Comparison of ENCODE assay signal across 17 cellular contexts in genomic region chr16:367333-367903, GRCh38. TPM values are rescaled to one million over a fixed set of nuclear protein-coding genes. Genes with fewer than 3 reads are reported as not detected.
DNase-seq lines count a peak whose midpoint lies in the region; ATAC-seq and TF ChIP-seq lines count a peak whose summit lies in the region.
"Had no signal": no experiment of that assay in that cellular context is flagged by ENCODE, and none has a peak within 500 bp of the region (broad histone marks: within the 10 kb centered on the region; RNA-seq: fewer than 3 reads in every experiment).

No MANE protein-coding gene starts in this region.

- no peak for ATAC-seq in GM18909 (IDR thresholded peaks at IDR 0.05; ENCODE audit: poor library complexity, unreplicated experiment)
- ATAC-seq: GM23338 had no signal

- H3K27me3 Mint-ChIP-seq in MCF 10A (ENCODE audit: insufficient read depth, unreplicated experiment), result no peaks in the 10 kb centered on the region
- peaks cover 20% of the 10 kb centered on the region for H3K27me3 Mint-ChIP-seq in Calu3 (ENCODE audit: unreplicated experiment)
- H3K27me3 Mint-ChIP-seq in mesothelial cell of epicardium (ENCODE audit: low read depth), result no peaks in the 10 kb centered on the region

- H2AFZ ChIP-seq in mammary epithelial cell (ENCODE audit: low read depth, low read length) (no peak overlapping the region), neuronal stem cell (ENCODE audit: low read length) (no peak overlapping the region)
- H2AFZ ChIP-seq: GM23338 had no signal

- no peak for DNase-seq in MCF 10A (ENCODE audit: unreplicated experiment)
- no peak for DNase-seq in breast epithelium (ENCODE audit: low spot score in 2 of 2)
- DNase-seq in Calu3, result no peak
- DNase-seq in mammary epithelial cell, result no peak
- no peak for DNase-seq in neuronal stem cell (ENCODE audit: low spot score)
- DNase-seq in iPS-NIHi7 (ENCODE audit: extremely low spot score), result no peak
- no peak for DNase-seq in mesothelial cell of epicardium (ENCODE audit: low spot score in 2 of 2, unreplicated experiment in 2 of 2)
- DNase-seq: AML-193; CD8-positive, alpha-beta memory T cell; DMS 273 treated with DMSO at 0.1 percent for 48 hours; NCI-H1417; NCI-H2029 treated with DMSO at 0.1 percent for 48 hours; NCI-H510A; NCI-H82; SJCRH30 had no signal

- H3K27ac Mint-ChIP-seq in MCF 10A (ENCODE audit: low read depth, unreplicated experiment), result no peak overlapping the region
- H3K27ac Mint-ChIP-seq in Calu3 (ENCODE audit: unreplicated experiment), result no peak overlapping the region
- H3K27ac Mint-ChIP-seq in mesothelial cell of epicardium, result no peak overlapping the region
- H3K27ac Mint-ChIP-seq: GM23338 had no signal

- TF ChIP-seq POLR2A in breast epithelium (IDR thresholded peaks at IDR 0.05), result no peak

- H2BK120ac ChIP-seq in neuronal stem cell (ENCODE audit: low read depth, low read length), result no peak overlapping the region

- BruUV-seq in MCF 10A (replicated peaks; lab: Mats Ljungman, UMichigan) (TSS peak; percentile 55), Calu3 (replicated peaks; lab: Mats Ljungman, UMichigan) (TSS peak; percentile 44), mammary epithelial cell (replicated peaks; lab: Mats Ljungman, UMichigan) (TSS peak; percentile 32)

- dilution Hi-C loops in mammary epithelial cell (cut with HindIII; ENCODE audit: low sequenced_read_pairs), result no loop called here

- H3K9me3 ChIP-seq in breast epithelium, result no peaks in the 10 kb centered on the region
- no peaks in the 10 kb centered on the region for H3K9me3 ChIP-seq in mammary epithelial cell (replicated peaks; ENCODE audit: insufficient read depth, low read length)
- no peaks in the 10 kb centered on the region for H3K9me3 ChIP-seq in neuronal stem cell (replicated peaks in 1 of 2; ENCODE audit: control insufficient read depth in 2 of 2, insufficient read depth in 1 of 2, low read depth in 1 of 2, low read length in 2 of 2)
- H3K9me3 ChIP-seq: SJCRH30 had no signal

- intact Hi-C loops in MCF 10A (cut with micrococcal nuclease), result no loop called here
- intact Hi-C loops in breast epithelium (cut with DNase I; ENCODE audit: low total_unique reads), result no loop called here
- intact Hi-C loops in Calu3 (cut with micrococcal nuclease; ENCODE audit: unreplicated experiment), result no loop called here
- intact Hi-C loops in mammary epithelial cell (cut with micrococcal nuclease), result no loop called here

- H3K4ac ChIP-seq in neuronal stem cell (ENCODE audit: low read length), result no peak overlapping the region

- H3K79me1 ChIP-seq in neuronal stem cell (ENCODE audit: low read depth, low read length), result peaks cover 4% of the 10 kb centered on the region

- peaks cover 0 to 6% of the 10 kb centered on the region in 2 donors for H3K4me1 ChIP-seq in breast epithelium
- peaks cover 24% of the 10 kb centered on the region for H3K4me1 ChIP-seq in mammary epithelial cell (ENCODE audit: insufficient read depth, low read length)
- H3K4me1 ChIP-seq in neuronal stem cell (ENCODE audit: control insufficient read depth in 2 of 2, insufficient read depth in 1 of 2, low read depth in 1 of 2, low read length in 2 of 2), result peaks cover 4 to 10% of the 10 kb centered on the region in 2 donors

- TF ChIP-seq CTCF in MCF 10A (IDR thresholded peaks at IDR 0.05; ENCODE audit: unreplicated experiment) (no peak), breast epithelium (IDR thresholded peaks at IDR 0.05) (no peak), Calu3 (IDR thresholded peaks at IDR 0.05; ENCODE audit: unreplicated experiment) (no peak), mammary epithelial cell (conservative IDR thresholded peaks at IDR 0.05 in 1 of 2, IDR thresholded peaks at IDR 0.05 in 1 of 2; ENCODE audit: extremely low read depth in 1 of 2, insufficient read depth in 1 of 2, low read depth in 1 of 2, low read length in 2 of 2) (no peak), mesothelial cell of epicardium (IDR thresholded peaks at IDR 0.05; ENCODE audit: unreplicated experiment) (no peak)

- H3K27ac ChIP-seq in breast epithelium (no peak overlapping the region), mammary epithelial cell (ENCODE audit: insufficient read depth, low read depth, low read length) (no peak overlapping the region), neuronal stem cell (replicated peaks; ENCODE audit: low read length) (no peak overlapping the region)
- H3K27ac ChIP-seq: SJCRH30 had no signal

- CTCF ChIA-PET in MCF 10A (lab: Yijun Ruan, JAX) (interaction anchor here (0.6 to 1.0 kb wide), 2 partner anchors 27 to 250 kb away, joined by 3 to 5 read pairs; no protein-coding TSS in a partner anchor), Calu3 (lab: Charles Lee) (no interaction called here), mammary epithelial cell (lab: Charles Lee; ENCODE audit: low non-redundant PET) (no interaction called here)

- H3K4me1 Mint-ChIP-seq in MCF 10A (ENCODE audit: insufficient read depth, unreplicated experiment) (no peaks in the 10 kb centered on the region), Calu3 (ENCODE audit: low read depth, unreplicated experiment) (no peaks in the 10 kb centered on the region), mesothelial cell of epicardium (peaks cover 10% of the 10 kb centered on the region)

- H3K9ac ChIP-seq in mammary epithelial cell (ENCODE audit: insufficient read depth, low read length), result no peak overlapping the region
- no peak overlapping the region for H3K9ac ChIP-seq in neuronal stem cell (ENCODE audit: low read depth, low read length, poor library complexity)

- H3K4me2 ChIP-seq in mammary epithelial cell (ENCODE audit: insufficient read depth, low read depth, low read length) (no peak overlapping the region), neuronal stem cell (ENCODE audit: insufficient read depth, low read length, poor library complexity, severe bottlenecking) (no peak overlapping the region)
- H3K4me2 ChIP-seq: GM23338 had no signal

- H2BK12ac ChIP-seq in neuronal stem cell (ENCODE audit: low read length), result no peak overlapping the region

- WGBS in mammary epithelial cell (ENCODE audit: low coverage, missing lambda C conversion rate), result 88% methylated on average over 14 of the region's 18 CpGs
- WGBS in neuronal stem cell (ENCODE audit: extremely low coverage in 2 of 2, insufficient read length in 2 of 2, insufficient replicate concordance in 1 of 2), 2 donors, result no CpG with 5 or more reads among the region's 18 CpGs

- H3K18ac ChIP-seq in neuronal stem cell (ENCODE audit: low read length), result no peak overlapping the region

- H3K4me3 ChIP-seq in breast epithelium, result no peak overlapping the region
- H3K4me3 ChIP-seq in mammary epithelial cell (replicated peaks in 1 of 3; ENCODE audit: insufficient read depth in 1 of 3, low read depth in 2 of 3, low read length in 3 of 3), result no peak overlapping the region
- H3K4me3 ChIP-seq in neuronal stem cell (ENCODE audit: low read length in 2 of 2), result no peak overlapping the region
- H3K4me3 ChIP-seq: GM23338, SJCRH30 had no signal

- H3K4me3 Mint-ChIP-seq in MCF 10A (ENCODE audit: unreplicated experiment) (no peak overlapping the region), Calu3 (ENCODE audit: low read depth, unreplicated experiment) (peak overlapping the region; percentile 21), mesothelial cell of epicardium (no peak overlapping the region)
- H3K4me3 Mint-ChIP-seq: GM23338 had no signal

- H3K36me3 Mint-ChIP-seq in MCF 10A (ENCODE audit: insufficient read depth, unreplicated experiment) (peaks cover 23% of the 10 kb centered on the region), Calu3 (ENCODE audit: insufficient read depth, unreplicated experiment) (peaks cover 55% of the 10 kb centered on the region), mesothelial cell of epicardium (peaks cover 3% of the 10 kb centered on the region)

- H2BK5ac ChIP-seq in neuronal stem cell (ENCODE audit: low read length), result peak overlapping the region; percentile 66

- POLR2A ChIA-PET in MCF 10A (lab: Yijun Ruan, JAX), result interaction anchor here (0.6 kb wide), 1 partner anchor 199 kb away, joined by 3 read pairs; no protein-coding TSS in a partner anchor

- H4K8ac ChIP-seq in neuronal stem cell (ENCODE audit: low read depth, low read length), result no peak overlapping the region

- H3K9me3 Mint-ChIP-seq in MCF 10A (ENCODE audit: unreplicated experiment) (no peaks in the 10 kb centered on the region), Calu3 (ENCODE audit: low read depth, unreplicated experiment) (no peaks in the 10 kb centered on the region), mesothelial cell of epicardium (no peaks in the 10 kb centered on the region)
- H3K9me3 Mint-ChIP-seq: CD8-positive, alpha-beta memory T cell; GM23338 had no signal

- H3K14ac ChIP-seq in neuronal stem cell (ENCODE audit: low read length), result no peak overlapping the region

- H3K23ac ChIP-seq in neuronal stem cell (ENCODE audit: low read depth, low read length, poor library complexity), result no peak overlapping the region

- in situ Hi-C loops in mammary epithelial cell (cut with MboI; ENCODE audit: low sequenced_read_pairs in 2 of 2), result no loop called here

- H3K27me3 ChIP-seq in breast epithelium (peaks cover 0 to 12% of the 10 kb centered on the region in 2 donors), mammary epithelial cell (ENCODE audit: insufficient read depth, low read length) (no peaks in the 10 kb centered on the region), neuronal stem cell (ENCODE audit: control insufficient read depth in 3 of 3, insufficient read depth in 3 of 3, low read depth in 1 of 3, low read length in 3 of 3) (no peaks in the 10 kb centered on the region)
- H3K27me3 ChIP-seq: SJCRH30 had no signal

- H2AK5ac ChIP-seq in neuronal stem cell (ENCODE audit: low read depth, low read length), result no peak overlapping the region

- no peak overlapping the region for H4K91ac ChIP-seq in neuronal stem cell (ENCODE audit: low read depth, low read length, poor library complexity)

- H3K79me2 ChIP-seq in mammary epithelial cell (ENCODE audit: insufficient read depth, low read length), result peaks cover 11% of the 10 kb centered on the region

- H3K36me3 ChIP-seq in breast epithelium, result peaks cover 7% of the 10 kb centered on the region
- H3K36me3 ChIP-seq in mammary epithelial cell (ENCODE audit: insufficient read depth, low read length), result peaks cover 5% of the 10 kb centered on the region
- peaks cover 24 to 53% of the 10 kb centered on the region in 2 donors for H3K36me3 ChIP-seq in neuronal stem cell (replicated peaks in 1 of 2; ENCODE audit: control insufficient read depth in 2 of 2, insufficient read depth in 2 of 2, low read length in 2 of 2)

- no peak overlapping the region for H2BK15ac ChIP-seq in neuronal stem cell (ENCODE audit: low read length)

- no peaks in the 10 kb centered on the region for H4K20me1 ChIP-seq in mammary epithelial cell (ENCODE audit: insufficient read depth, low read length)

RNA-seq across cellular contexts. Expression of gene MRPL28, which starts 2.9 kb away (rescaled TPM):
- total RNA-seq in MCF 10A (2022) (105 and 121 TPM in 2 replicates), breast epithelium (10 to 100 TPM; 67.0 to 78.7 (median 69.0) TPM), Calu3 (2022) (115 and 126 TPM in 2 replicates), mammary epithelial cell (10 to 100 TPM; 49.8 to 83.9 TPM), mesothelial cell of epicardium (75.3 to 75.9 TPM (median 75.9 TPM) in 3 replicates)
- 155 TPM for polyA plus RNA-seq in mammary epithelial cell
- polyA minus RNA-seq in mammary epithelial cell, result 129 TPM
- 68.8 TPM for polyA plus RNA-seq in neuronal stem cell (2013, experiment 1 of 2)
- polyA plus RNA-seq in neuronal stem cell (2013, experiment 2 of 2), result 73.1 TPM

RNA-seq across cellular contexts. Expression of gene PGAP6, which starts 14.4 kb away (rescaled TPM):
- total RNA-seq in MCF 10A (2022), result 18.3 and 23.9 TPM in 2 replicates
- total RNA-seq in breast epithelium, result 10 to 100 TPM; 24.5 to 49.5 (median 36.7) TPM
- 70.0 and 78.5 TPM in 2 replicates for total RNA-seq in Calu3 (2022)
- total RNA-seq in mammary epithelial cell, result 10 to 100 TPM; 31.3 to 44.5 TPM
- polyA plus RNA-seq in mammary epithelial cell, result 73.2 TPM
- 77.1 TPM for polyA minus RNA-seq in mammary epithelial cell
- polyA plus RNA-seq in neuronal stem cell (2013, experiment 1 of 2), result 30.5 TPM
- polyA plus RNA-seq in neuronal stem cell (2013, experiment 2 of 2), result 28.5 TPM
- total RNA-seq in mesothelial cell of epicardium, result 48.6 to 51.4 TPM (median 49.0 TPM) in 3 replicates

RNA-seq across cellular contexts. Expression of gene AXIN1, which starts 14.9 kb away (rescaled TPM):
- 37.0 and 43.7 TPM in 2 replicates for total RNA-seq in MCF 10A (2022)
- 10 to 100 TPM; 16.5 to 22.6 (median 22.4) TPM for total RNA-seq in breast epithelium
- total RNA-seq in Calu3 (2022), result 49.8 and 52.5 TPM in 2 replicates
- total RNA-seq in mammary epithelial cell, result 10 to 100 TPM; 21.7 to 31.2 TPM
- 13.0 TPM for polyA plus RNA-seq in mammary epithelial cell
- 10.6 TPM for polyA minus RNA-seq in mammary epithelial cell
- 19.3 TPM for polyA plus RNA-seq in neuronal stem cell (2013, experiment 1 of 2)
- 18.9 TPM for polyA plus RNA-seq in neuronal stem cell (2013, experiment 2 of 2)
- 31.1 to 34.0 TPM (median 33.2 TPM) in 3 replicates for total RNA-seq in mesothelial cell of epicardium

RNA-seq across cellular contexts. Expression of gene NME4, which starts 29.6 kb away (rescaled TPM):
- total RNA-seq in MCF 10A (2022) (71.9 and 76.8 TPM in 2 replicates), breast epithelium (100 to 1,000 TPM in 1 of 3 donors, 10 to 100 TPM in 2; 46.5 to 118 (median 78.0) TPM), Calu3 (2022) (88.2 and 96.5 TPM in 2 replicates), mammary epithelial cell (10 to 100 TPM; 64.7 to 74.4 TPM), mesothelial cell of epicardium (252 to 258 TPM (median 253 TPM) in 3 replicates)
- 88.6 TPM for polyA plus RNA-seq in mammary epithelial cell
- 35.0 TPM for polyA minus RNA-seq in mammary epithelial cell
- 329 TPM for polyA plus RNA-seq in neuronal stem cell (2013, experiment 1 of 2)
- 313 TPM for polyA plus RNA-seq in neuronal stem cell (2013, experiment 2 of 2)

RNA-seq across cellular contexts. Expression of gene DECR2, which starts 34.3 kb away (rescaled TPM):
- total RNA-seq in MCF 10A (2022), result 29.0 and 37.2 TPM in 2 replicates
- 10 to 100 TPM; 19.4 to 30.5 (median 28.7) TPM for total RNA-seq in breast epithelium
- 41.2 and 49.6 TPM in 2 replicates for total RNA-seq in Calu3 (2022)
- 10 to 100 TPM; 19.2 to 26.6 TPM for total RNA-seq in mammary epithelial cell
- 14.5 TPM for polyA plus RNA-seq in mammary epithelial cell
- polyA minus RNA-seq in mammary epithelial cell, result 10.2 TPM
- polyA plus RNA-seq in neuronal stem cell (2013, experiment 1 of 2), result 17.1 TPM
- 17.8 TPM for polyA plus RNA-seq in neuronal stem cell (2013, experiment 2 of 2)
- total RNA-seq in mesothelial cell of epicardium, result 29.3 to 35.4 TPM (median 31.2 TPM) in 3 replicates
